In genomic region chr9:37624073-37624472, GRCh38 we compare ENCODE assay signal across 32 cellular contexts. TPM values are rescaled to one million over a fixed set of nuclear protein-coding genes. Genes with fewer than 3 reads are reported as not detected.
"Had no signal": no experiment of that assay in that cellular context is flagged by ENCODE, and none has a peak within 500 bp of the region (broad histone marks: within the 10 kb centered on the region; RNA-seq: fewer than 3 reads in every experiment).

No MANE protein-coding gene starts in this region.

- H3K36me3 Mint-ChIP-seq: activated naive CD8-positive, alpha-beta T cell treated with anti-CD3 and anti-CD28 coated beads for 36 hours; brain had no signal

- H3K27me3 Mint-ChIP-seq: activated naive CD8-positive, alpha-beta T cell treated with anti-CD3 and anti-CD28 coated beads for 36 hours; activated naive CD8-positive, alpha-beta T cell treated with anti-CD3 and anti-CD28 coated beads, Interleukin-2, amount 50 U/mL, for 24 hours; activated T-cell treated with anti-CD3 and anti-CD28 coated beads, Interleukin-2, amount 50 U/mL, for 24 hours had no signal

- H3K4me3 ChIP-seq: ascending aorta, breast epithelium, cardiac muscle cell, colonic mucosa had no signal

- ATAC-seq: activated naive CD8-positive, alpha-beta T cell treated with anti-CD3 and anti-CD28 coated beads, Interleukin-2, amount 50 U/mL, for 24 hours; activated T-helper 17 cell treated with anti-CD3 and anti-CD28 coated beads, Interleukin-2, amount 50 U/mL, for 72 hours; esophagus mucosa; T-helper 17 cell had no signal

- H3K4me1 ChIP-seq: ascending aorta, breast epithelium, colonic mucosa had no signal

- FAIRE-seq: frontal cortex had no signal

- H3K9me3 ChIP-seq: ascending aorta, breast epithelium, colonic mucosa had no signal

- H3K27ac ChIP-seq: ascending aorta, breast epithelium, cardiac muscle cell, colonic mucosa had no signal

- H3K27me3 ChIP-seq: ascending aorta, breast epithelium, cardiac muscle cell, colonic mucosa had no signal

- H3K4me1 Mint-ChIP-seq: activated CD4-positive, alpha-beta memory T cell treated with anti-CD3 and anti-CD28 coated beads, Interleukin-2, amount 10 ng/mL, durations not matched to agents 7 days and 5 days; activated CD4-positive, alpha-beta T cell treated with anti-CD3 and anti-CD28 coated beads, Interleukin-2, amount 10 ng/mL, durations not matched to agents 7 days and 5 days; activated naive CD8-positive, alpha-beta T cell treated with anti-CD3 and anti-CD28 coated beads for 36 hours; activated naive CD8-positive, alpha-beta T cell treated with anti-CD3 and anti-CD28 coated beads, Interleukin-2, amount 50 U/mL, for 24 hours; activated T-helper 17 cell treated with anti-CD3 and anti-CD28 coated beads, Interleukin-2, amount 50 U/mL, for 72 hours had no signal

- H3K4me3 Mint-ChIP-seq: activated CD4-positive, alpha-beta memory T cell treated with anti-CD3 and anti-CD28 coated beads, Interleukin-2, amount 10 ng/mL, durations not matched to agents 7 days and 5 days; activated CD4-positive, alpha-beta T cell treated with anti-CD3 and anti-CD28 coated beads, Interleukin-2, amount 10 ng/mL, durations not matched to agents 7 days and 5 days; activated naive CD8-positive, alpha-beta T cell treated with anti-CD3 and anti-CD28 coated beads for 36 hours; activated naive CD8-positive, alpha-beta T cell treated with anti-CD3 and anti-CD28 coated beads, Interleukin-2, amount 50 U/mL, for 24 hours; activated T-cell treated with anti-CD3 and anti-CD28 coated beads, Interleukin-2, amount 50 U/mL, for 24 hours; activated T-helper 17 cell treated with anti-CD3 and anti-CD28 coated beads, Interleukin-2, amount 50 U/mL, for 72 hours; brain; T-helper 17 cell; T-helper 2 cell treated with Interferon-gamma antibody and Interleukin-4, amounts not matched to agents 5 μg/mL and 100 μg/mL, for 36 hours had no signal

- H3K9me3 Mint-ChIP-seq: activated CD4-positive, alpha-beta memory T cell treated with anti-CD3 and anti-CD28 coated beads, Interleukin-2, amount 10 ng/mL, durations not matched to agents 7 days and 5 days; activated CD4-positive, alpha-beta T cell treated with anti-CD3 and anti-CD28 coated beads, Interleukin-2, amount 10 ng/mL, durations not matched to agents 7 days and 5 days; activated naive CD8-positive, alpha-beta T cell treated with anti-CD3 and anti-CD28 coated beads for 36 hours; activated naive CD8-positive, alpha-beta T cell treated with anti-CD3 and anti-CD28 coated beads, Interleukin-2, amount 50 U/mL, for 24 hours; activated T-cell treated with anti-CD3 and anti-CD28 coated beads, Interleukin-2, amount 50 U/mL, for 24 hours; activated T-helper 17 cell treated with anti-CD3 and anti-CD28 coated beads, Interleukin-2, amount 50 U/mL, for 72 hours; brain; T-helper 2 cell treated with Interferon-gamma antibody and Interleukin-4, amounts not matched to agents 5 μg/mL and 100 μg/mL, for 36 hours had no signal

- H3K27ac Mint-ChIP-seq: activated CD4-positive, alpha-beta memory T cell treated with anti-CD3 and anti-CD28 coated beads, Interleukin-2, amount 10 ng/mL, durations not matched to agents 7 days and 5 days; activated CD4-positive, alpha-beta T cell treated with anti-CD3 and anti-CD28 coated beads, Interleukin-2, amount 10 ng/mL, durations not matched to agents 7 days and 5 days; activated naive CD8-positive, alpha-beta T cell treated with anti-CD3 and anti-CD28 coated beads for 36 hours; activated naive CD8-positive, alpha-beta T cell treated with anti-CD3 and anti-CD28 coated beads, Interleukin-2, amount 50 U/mL, for 24 hours; activated T-cell treated with anti-CD3 and anti-CD28 coated beads, Interleukin-2, amount 50 U/mL, for 24 hours; activated T-helper 17 cell treated with anti-CD3 and anti-CD28 coated beads, Interleukin-2, amount 50 U/mL, for 72 hours; brain; T-helper 17 cell; T-helper 2 cell treated with Interferon-gamma antibody and Interleukin-4, amounts not matched to agents 5 μg/mL and 100 μg/mL, for 36 hours had no signal

- H3K36me3 ChIP-seq: ascending aorta, breast epithelium, cardiac muscle cell, colonic mucosa had no signal

- DNase-seq: activated CD4-positive, alpha-beta memory T cell treated with anti-CD3 and anti-CD28 coated beads, Interleukin-2, amount 10 ng/mL, durations not matched to agents 7 days and 5 days; activated CD4-positive, alpha-beta T cell treated with anti-CD3 and anti-CD28 coated beads for 1 hour; activated CD4-positive, alpha-beta T cell treated with anti-CD3 and anti-CD28 coated beads for 4 hours; activated CD4-positive, alpha-beta T cell treated with anti-CD3 and anti-CD28 coated beads, Interleukin-2, amount 10 ng/mL, durations not matched to agents 7 days and 5 days; activated CD4-positive, alpha-beta T cell treated with anti-CD3 and anti-CD28 coated beads, Interleukin-2, amount 50 U/mL, for 4 hours; activated CD8-positive, alpha-beta memory T cell treated with anti-CD3 and anti-CD28 coated beads, Interleukin-2, amount 50 U/mL, for 48 hours; activated effector memory CD4-positive, alpha-beta T cell treated with Interleukin-2 at 50 U/mL for 16 hours; activated gamma-delta T cell treated with Interleukin-2 at 50 U/mL for 16 hours; activated naive CD4-positive, alpha-beta T cell treated with anti-CD3 and anti-CD28 coated beads, Interleukin-2, amount 50 U/mL, for 16 hours; activated naive CD4-positive, alpha-beta T cell treated with Interleukin-2 at 50 U/mL for 16 hours; activated naive CD8-positive, alpha-beta T cell treated with anti-CD3 and anti-CD28 coated beads for 36 hours; activated naive CD8-positive, alpha-beta T cell treated with anti-CD3 and anti-CD28 coated beads, Interleukin-2, amount 50 U/mL, for 24 hours; activated T-cell treated with anti-CD3 and anti-CD28 coated beads for 4 hours; activated T-cell treated with anti-CD3 and anti-CD28 coated beads, Interleukin-2, amount 50 U/mL, for 24 hours; central memory CD4-positive, alpha-beta T cell; cerebellar nuclear complex; colonic mucosa; effector CD8-positive, alpha-beta T cell; foreskin fibroblast; head of caudate nucleus; hippocampal formation; T-helper 17 cell; T1000 had no signal

RNA-seq across cellular contexts. Expression of gene FRMPD1, which starts 26.7 kb away (rescaled TPM):
- total RNA-seq: activated CD4-positive, alpha-beta memory T cell treated with anti-CD3 and anti-CD28 coated beads, Interleukin-2, amount 10 ng/mL, durations not matched to agents 7 days and 5 days; activated CD4-positive, alpha-beta T cell treated with anti-CD3 and anti-CD28 coated beads, Interleukin-2, amount 10 ng/mL, durations not matched to agents 7 days and 5 days; activated naive CD8-positive, alpha-beta T cell treated with anti-CD3 and anti-CD28 coated beads for 36 hours; activated T-helper 17 cell treated with anti-CD3 and anti-CD28 coated beads, Interleukin-2, amount 50 U/mL, for 72 hours; ascending aorta; dermis microvascular lymphatic vessel endothelial cell; T-helper 17 cell had no signal
